ENCODE assay signal across 36 cellular contexts in the genomic region with DNA sequence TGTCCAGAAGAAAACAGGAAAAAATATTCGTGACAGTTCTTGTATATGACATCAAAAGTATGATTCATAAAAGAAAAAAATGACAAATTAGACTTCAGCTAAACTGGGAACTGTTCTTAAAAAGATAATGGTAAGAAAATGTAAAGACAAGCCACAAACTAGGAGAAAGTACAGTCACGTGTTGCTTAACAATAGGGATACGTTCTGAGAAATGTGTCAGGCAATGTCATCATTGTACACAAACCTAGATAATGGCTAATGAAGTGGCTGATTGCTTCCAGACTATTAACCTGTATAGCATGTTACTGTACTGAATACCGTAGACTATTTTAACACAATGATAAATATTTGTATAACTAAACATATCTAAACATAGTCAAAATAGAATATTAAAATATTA. TPM values are rescaled to one million over a fixed set of nuclear protein-coding genes. Genes with fewer than 3 reads are reported as not detected.
DNase-seq lines count a peak whose midpoint lies in the region; ATAC-seq, FAIRE-seq and TF ChIP-seq lines count a peak whose summit lies in the region.
"Had no signal": no experiment of that assay in that cellular context is flagged by ENCODE, and none has a peak within 500 bp of the region (broad histone marks: within the 10 kb centered on the region; RNA-seq: fewer than 3 reads in every experiment).

No MANE protein-coding gene starts in this region.

- no peak overlapping the region for H3K9ac ChIP-seq in K562 (ENCODE audit: insufficient read depth in 1 of 2, low read depth in 2 of 2, low read length in 2 of 2)
- H3K9ac ChIP-seq: BLaER1; BLaER1 treated with 17β-estradiol and CSF1 and Interleukin-3, amounts not matched to agents 10 nM and 100 nM had no signal

- 2% methylated on average over 4 of the region's 4 CpGs for WGBS in K562 (ENCODE audit: insufficient coverage, low coverage, missing lambda C conversion rate)
- 73 to 76% methylated on average over 4 of the region's 4 CpGs for WGBS in upper lobe of left lung, 2 donors

- intact Hi-C loops in activated CD8-positive, alpha-beta T cell treated with anti-CD3 and anti-CD28 coated beads for 36 hours (cut with micrococcal nuclease): no loop called here
- intact Hi-C loops in K562 (cut with micrococcal nuclease): no loop called here
- intact Hi-C loops in activated CD4-positive, alpha-beta T cell treated with anti-CD3 and anti-CD28 coated beads for 36 hours (cut with DNase I, micrococcal nuclease): no loop called here

- TF ChIP-seq POLR2A in K562 (conservative IDR thresholded peaks at IDR 0.05) (no peak), upper lobe of left lung (IDR thresholded peaks at IDR 0.05) (no peak)

- POLR2A ChIA-PET in activated CD8-positive, alpha-beta T cell treated with anti-CD3 and anti-CD28 coated beads for 36 hours (lab: Charles Lee): no interaction called here
- POLR2A ChIA-PET in activated CD8-positive, alpha-beta T cell treated with anti-CD3 and anti-CD28 coated beads, Interleukin-2, amount 10 ng/mL, durations not matched to agents 7 days and 5 days (lab: Charles Lee): no interaction called here
- POLR2A ChIA-PET in K562 (lab: Yijun Ruan, JAX): no interaction called here
- POLR2A ChIA-PET in activated CD4-positive, alpha-beta T cell treated with anti-CD3 and anti-CD28 coated beads for 36 hours (lab: Charles Lee): no interaction called here

- no peak overlapping the region for H3K27ac ChIP-seq in K562 (ENCODE audit: extremely low read depth, low read depth, low read length)
- H3K27ac ChIP-seq in upper lobe of left lung: no peak overlapping the region
- H3K27ac ChIP-seq: 22Rv1; A549; BLaER1; BLaER1 treated with 17β-estradiol and CSF1 and Interleukin-3, amounts not matched to agents 10 nM and 100 nM; C4-2B had no signal

- no peak for ATAC-seq in activated CD8-positive, alpha-beta T cell treated with anti-CD3 and anti-CD28 coated beads for 36 hours
- ATAC-seq in activated CD8-positive, alpha-beta T cell treated with anti-CD3 and anti-CD28 coated beads, Interleukin-2, amount 10 ng/mL, durations not matched to agents 7 days and 5 days: no peak
- ATAC-seq in K562 (no peak), upper lobe of left lung (ENCODE audit: low FRiP score in 2 of 2) (no peak)
- ATAC-seq in activated CD4-positive, alpha-beta T cell treated with anti-CD3 and anti-CD28 coated beads for 36 hours: no peak
- ATAC-seq: A549; CD8-positive, alpha-beta T cell had no signal

- in situ Hi-C loops in K562 (cut with MboI): no loop called here

- H3K27ac Mint-ChIP-seq in activated CD8-positive, alpha-beta T cell treated with anti-CD3 and anti-CD28 coated beads for 36 hours: no peak overlapping the region
- no peak overlapping the region for H3K27ac Mint-ChIP-seq in activated CD8-positive, alpha-beta T cell treated with anti-CD3 and anti-CD28 coated beads, Interleukin-2, amount 10 ng/mL, durations not matched to agents 7 days and 5 days
- H3K27ac Mint-ChIP-seq in activated CD4-positive, alpha-beta T cell treated with anti-CD3 and anti-CD28 coated beads for 36 hours: no peak overlapping the region
- H3K27ac Mint-ChIP-seq: B cell; CD14-positive monocyte; CD4-positive, alpha-beta memory T cell; CD4-positive, alpha-beta T cell; CD4-positive, CD25-positive, alpha-beta regulatory T cell; CD8-positive, alpha-beta memory T cell; CD8-positive, alpha-beta T cell had no signal

- H3K4me2 ChIP-seq in K562 (ENCODE audit: insufficient read depth, low read length): no peak overlapping the region
- H3K4me2 ChIP-seq: A549; BLaER1; BLaER1 treated with 17β-estradiol and CSF1 and Interleukin-3, amounts not matched to agents 10 nM and 100 nM had no signal

- BruUV-seq in K562 (replicated peaks; lab: Mats Ljungman, UMichigan): no TSS peak

- H3K36me3 ChIP-seq in K562 (ENCODE audit: control insufficient read depth, insufficient read depth, low read length) (no peaks in the 10 kb centered on the region), upper lobe of left lung (no peaks in the 10 kb centered on the region)
- H3K36me3 ChIP-seq: BE2C; BLaER1; BLaER1 treated with 17β-estradiol and CSF1 and Interleukin-3, amounts not matched to agents 10 nM and 100 nM had no signal

- no peaks in the 10 kb centered on the region for H3K4me1 ChIP-seq in K562 (replicated peaks in 1 of 2; ENCODE audit: control insufficient read depth in 2 of 2, insufficient read depth in 2 of 2, low read length in 2 of 2)
- no peaks in the 10 kb centered on the region for H3K4me1 ChIP-seq in upper lobe of left lung
- H3K4me1 ChIP-seq: A549; BE2C; BLaER1; BLaER1 treated with 17β-estradiol and CSF1 and Interleukin-3, amounts not matched to agents 10 nM and 100 nM; Caco-2 had no signal

- FAIRE-seq in D721Med (lab: Jason Lieb, UNC) (peak; percentile 48), K562 (lab: Jason Lieb, UNC) (no peak)
- FAIRE-seq: A204.1, A549 had no signal

- no peak overlapping the region for H2AFZ ChIP-seq in K562 (ENCODE audit: low read depth, low read length)

- H3K4me3 ChIP-seq in K562 (no peak overlapping the region), upper lobe of left lung (no peak overlapping the region)
- H3K4me3 ChIP-seq: A549; BLaER1; BLaER1 treated with 17β-estradiol and CSF1 and Interleukin-3, amounts not matched to agents 10 nM and 100 nM had no signal

- no peaks in the 10 kb centered on the region for H3K79me2 ChIP-seq in K562 (ENCODE audit: control insufficient read depth, insufficient read depth, low read length)

- no peaks in the 10 kb centered on the region for H3K9me1 ChIP-seq in K562 (ENCODE audit: control insufficient read depth, insufficient read depth, low read length)

- peaks cover 21% of the 10 kb centered on the region for H3K9me3 Mint-ChIP-seq in activated CD8-positive, alpha-beta T cell treated with anti-CD3 and anti-CD28 coated beads for 36 hours
- peaks cover 11% of the 10 kb centered on the region for H3K9me3 Mint-ChIP-seq in activated CD8-positive, alpha-beta T cell treated with anti-CD3 and anti-CD28 coated beads, Interleukin-2, amount 10 ng/mL, durations not matched to agents 7 days and 5 days (ENCODE audit: insufficient read depth)
- H3K9me3 Mint-ChIP-seq in activated CD4-positive, alpha-beta T cell treated with anti-CD3 and anti-CD28 coated beads for 36 hours (ENCODE audit: low read depth): peaks cover 23% of the 10 kb centered on the region

- H3K27me3 ChIP-seq in K562 (ENCODE audit: control insufficient read depth in 2 of 2, insufficient read depth in 2 of 2, low read length in 2 of 2): no peaks in the 10 kb centered on the region
- no peaks in the 10 kb centered on the region for H3K27me3 ChIP-seq in upper lobe of left lung
- H3K27me3 ChIP-seq: BE2C; BLaER1; BLaER1 treated with 17β-estradiol and CSF1 and Interleukin-3, amounts not matched to agents 10 nM and 100 nM had no signal

- H4K20me1 ChIP-seq in K562 (replicated peaks; ENCODE audit: control insufficient read depth, insufficient read depth, low read length): no peaks in the 10 kb centered on the region
- H4K20me1 ChIP-seq: BLaER1; BLaER1 treated with 17β-estradiol and CSF1 and Interleukin-3, amounts not matched to agents 10 nM and 100 nM had no signal

- no peak overlapping the region for H3K4me3 Mint-ChIP-seq in activated CD8-positive, alpha-beta T cell treated with anti-CD3 and anti-CD28 coated beads for 36 hours
- H3K4me3 Mint-ChIP-seq in activated CD8-positive, alpha-beta T cell treated with anti-CD3 and anti-CD28 coated beads, Interleukin-2, amount 10 ng/mL, durations not matched to agents 7 days and 5 days: no peak overlapping the region
- H3K4me3 Mint-ChIP-seq in activated CD4-positive, alpha-beta T cell treated with anti-CD3 and anti-CD28 coated beads for 36 hours: no peak overlapping the region
- H3K4me3 Mint-ChIP-seq: B cell; CD14-positive monocyte; CD4-positive, alpha-beta memory T cell; CD4-positive, alpha-beta T cell; CD4-positive, CD25-positive, alpha-beta regulatory T cell; CD8-positive, alpha-beta memory T cell; CD8-positive, alpha-beta T cell had no signal

- no peaks in the 10 kb centered on the region for H3K4me1 Mint-ChIP-seq in activated CD8-positive, alpha-beta T cell treated with anti-CD3 and anti-CD28 coated beads for 36 hours (ENCODE audit: low read depth)
- H3K4me1 Mint-ChIP-seq in activated CD8-positive, alpha-beta T cell treated with anti-CD3 and anti-CD28 coated beads, Interleukin-2, amount 10 ng/mL, durations not matched to agents 7 days and 5 days (ENCODE audit: low read depth): no peaks in the 10 kb centered on the region
- no peaks in the 10 kb centered on the region for H3K4me1 Mint-ChIP-seq in activated CD4-positive, alpha-beta T cell treated with anti-CD3 and anti-CD28 coated beads for 36 hours
- H3K4me1 Mint-ChIP-seq: B cell; CD4-positive, alpha-beta memory T cell; CD4-positive, CD25-positive, alpha-beta regulatory T cell; CD8-positive, alpha-beta memory T cell had no signal

- peak; percentile 18 for TF ChIP-seq CTCF in activated CD8-positive, alpha-beta T cell treated with anti-CD3 and anti-CD28 coated beads for 36 hours (IDR thresholded peaks at IDR 0.05)
- no peak for TF ChIP-seq CTCF in D721Med (IDR thresholded peaks at IDR 0.05; ENCODE audit: insufficient read depth, missing control alignments)
- TF ChIP-seq CTCF in K562 (IDR thresholded peaks at IDR 0.05 in 2 of 3, conservative IDR thresholded peaks at IDR 0.05 in 1 of 3; ENCODE audit: insufficient read depth in 2 of 3, low read depth in 1 of 3, low read length in 3 of 3): no peak
- no peak for TF ChIP-seq CTCF in upper lobe of left lung (IDR thresholded peaks at IDR 0.05)

- TF ChIP-seq RAD21 in K562 (CRISPR knock-in tag; conservative IDR thresholded peaks at IDR 0.05 in 1 of 2, IDR thresholded peaks at IDR 0.05 in 1 of 2): no peak

- TF ChIP-seq EP300 in K562 (IDR thresholded peaks at IDR 0.05; ENCODE audit: low read length): no peak
- TF ChIP-seq EP300 in upper lobe of left lung (IDR thresholded peaks at IDR 0.05): no peak

- no peak for DNase-seq in activated CD8-positive, alpha-beta T cell treated with anti-CD3 and anti-CD28 coated beads for 36 hours
- no peak for DNase-seq in activated CD8-positive, alpha-beta T cell treated with anti-CD3 and anti-CD28 coated beads, Interleukin-2, amount 10 ng/mL, durations not matched to agents 7 days and 5 days
- DNase-seq in D721Med (ENCODE audit: insufficient read length, low spot score): no peak
- DNase-seq in OCI-M1 (lab: John Stamatoyannopoulos, UW): peak; percentile 45
- no peak for DNase-seq in K562 (ENCODE audit: extremely low read depth in 1 of 4, low spot score in 3 of 4)
- DNase-seq in stimulated activated CD4-positive, alpha-beta T cell treated with anti-CD3 and anti-CD28 coated beads, Interleukin-4, amount 100 ng/mL, for 24 hours: no peak
- no peak for DNase-seq in upper lobe of left lung
- DNase-seq in activated CD4-positive, alpha-beta T cell treated with anti-CD3 and anti-CD28 coated beads for 36 hours: no peak
- DNase-seq: 8988T; ACHN; AML-193; BE2C; C1 segment of cervical spinal cord; Caco-2; Calu3; CD4-positive, alpha-beta memory T cell; CD4-positive, alpha-beta T cell; CD4-positive, CD25-positive, alpha-beta regulatory T cell; CD8-positive, alpha-beta memory T cell; CD8-positive, alpha-beta T cell; COR-L47; DMS 273 treated with DMSO at 0.1 percent for 48 hours; DMS153; DMS53; DMS79; DMS79 treated with DMSO at 0.1 percent for 48 hours; DND-41; EL had no signal

- H3K27me3 Mint-ChIP-seq in activated CD8-positive, alpha-beta T cell treated with anti-CD3 and anti-CD28 coated beads for 36 hours: peaks cover 24% of the 10 kb centered on the region
- H3K27me3 Mint-ChIP-seq in activated CD8-positive, alpha-beta T cell treated with anti-CD3 and anti-CD28 coated beads, Interleukin-2, amount 10 ng/mL, durations not matched to agents 7 days and 5 days (ENCODE audit: low read depth): peaks cover 43% of the 10 kb centered on the region
- peaks cover 45% of the 10 kb centered on the region for H3K27me3 Mint-ChIP-seq in activated CD4-positive, alpha-beta T cell treated with anti-CD3 and anti-CD28 coated beads for 36 hours

- peaks cover 8% of the 10 kb centered on the region for H3K36me3 Mint-ChIP-seq in activated CD8-positive, alpha-beta T cell treated with anti-CD3 and anti-CD28 coated beads for 36 hours (ENCODE audit: low read depth)
- H3K36me3 Mint-ChIP-seq in activated CD8-positive, alpha-beta T cell treated with anti-CD3 and anti-CD28 coated beads, Interleukin-2, amount 10 ng/mL, durations not matched to agents 7 days and 5 days (ENCODE audit: low read depth): no peaks in the 10 kb centered on the region
- peaks cover 9% of the 10 kb centered on the region for H3K36me3 Mint-ChIP-seq in activated CD4-positive, alpha-beta T cell treated with anti-CD3 and anti-CD28 coated beads for 36 hours (ENCODE audit: low read depth)
- H3K36me3 Mint-ChIP-seq: CD14-positive monocyte; CD4-positive, CD25-positive, alpha-beta regulatory T cell; CD8-positive, alpha-beta T cell had no signal

- no peaks in the 10 kb centered on the region for H3K9me3 ChIP-seq in K562 (replicated peaks; ENCODE audit: control insufficient read depth, insufficient read depth, low read depth, low read length)
- peaks cover 5 to 18% (median 17%) of the 10 kb centered on the region in 4 donors for H3K9me3 ChIP-seq in upper lobe of left lung
- H3K9me3 ChIP-seq: BE2C, Caco-2 had no signal

- CTCF ChIA-PET in activated CD8-positive, alpha-beta T cell treated with anti-CD3 and anti-CD28 coated beads for 36 hours (lab: Charles Lee): no interaction called here
- CTCF ChIA-PET in activated CD8-positive, alpha-beta T cell treated with anti-CD3 and anti-CD28 coated beads, Interleukin-2, amount 10 ng/mL, durations not matched to agents 7 days and 5 days (lab: Charles Lee): no interaction called here
- CTCF ChIA-PET in K562 (lab: Yijun Ruan, JAX; ENCODE audit: low intra/inter-chr PET ratio): no interaction called here
- CTCF ChIA-PET in activated CD4-positive, alpha-beta T cell treated with anti-CD3 and anti-CD28 coated beads for 36 hours (lab: Charles Lee): no interaction called here

RNA-seq across cellular contexts. Expression of gene CTIF, which starts 35.9 kb away (rescaled TPM):
- 1 to 10 TPM; 3.2 to 3.5 TPM for total RNA-seq in activated CD8-positive, alpha-beta T cell treated with anti-CD3 and anti-CD28 coated beads for 36 hours
- total RNA-seq in activated CD8-positive, alpha-beta T cell treated with anti-CD3 and anti-CD28 coated beads, Interleukin-2, amount 10 ng/mL, durations not matched to agents 7 days and 5 days: 1 to 10 TPM; 1.3 to 2.1 TPM
- 20.1 and 49.3 TPM in 2 replicates for total RNA-seq in K562 (2011; cell fraction: chromatin; rRNA removed; ENCODE audit: low replicate concordance)
- 14.0 and 21.6 TPM in 2 replicates for total RNA-seq in K562 (2011; cell fraction: nucleolus; rRNA removed)
- total RNA-seq in K562 (2011; cell fraction: nucleoplasm; rRNA removed): 17.9 and 22.7 TPM in 2 replicates
- total RNA-seq in K562 (2014; rRNA removed): 2.2 and 6.6 TPM in 2 replicates
- total RNA-seq in K562 (2014; rRNA removed; fragmentation: Illumina TruSeq; extraction: Trizol): 1.5 TPM in 2 replicates
- 2.4 and 3.7 TPM in 2 replicates for total RNA-seq in K562 (2015; rRNA removed; fragmentation: Illumina TruSeq; extraction: Trizol)
- total RNA-seq in K562 (2021): 8.5 and 11.5 TPM in 2 replicates
- 2.2 and 4.8 TPM in 2 replicates for polyA plus RNA-seq in K562 (2011; rRNA removed)
- 1.7 and 2.8 TPM in 2 replicates for polyA plus RNA-seq in K562 (2011; cell fraction: cytosol; rRNA removed)
- 14.2 and 21.5 TPM in 2 replicates for polyA plus RNA-seq in K562 (2011; cell fraction: nucleus; rRNA removed)
- 5.6 and 6.6 TPM in 2 replicates for polyA plus RNA-seq in K562 (2012)
- polyA plus RNA-seq in K562 (2014; fragmentation: Illumina TruSeq; extraction: Trizol): 3.9 and 4.2 TPM in 2 replicates
- under 1 TPM; 0.17 to 0.31 TPM for polyA plus RNA-seq in K562 (2014; fragmentation: Nextera tagmentation; extraction: Ambion mirVana)
- 4.1 and 6.0 TPM in 2 replicates for polyA plus RNA-seq in K562 (2014; rRNA removed)
- 2.0 and 2.6 TPM in 2 replicates for polyA minus RNA-seq in K562 (2011; rRNA and poly(A)+ RNA removed)
- polyA minus RNA-seq in K562 (2011; cell fraction: cytosol; rRNA and poly(A)+ RNA removed): 3.9 and 8.2 TPM in 2 replicates
- polyA minus RNA-seq in K562 (2011; cell fraction: nucleus; rRNA and poly(A)+ RNA removed): 4.8 and 13.1 TPM in 2 replicates
- 10 to 100 TPM; 32.1 to 62.4 (median 47.8) TPM for total RNA-seq in upper lobe of left lung
- 1 to 10 TPM; 4.5 to 5.3 TPM for total RNA-seq in activated CD4-positive, alpha-beta T cell treated with anti-CD3 and anti-CD28 coated beads for 36 hours
- polyA plus RNA-seq: CD4-positive, alpha-beta memory T cell had no signal
